In genomic region chr15:50247819-50248650, GRCh38 we compare ENCODE assay signal across 8 cellular contexts. TPM values are rescaled to one million over a fixed set of nuclear protein-coding genes. Genes with fewer than 3 reads are reported as not detected.
DNase-seq lines count a peak whose midpoint lies in the region; ATAC-seq and TF ChIP-seq lines count a peak whose summit lies in the region.

No MANE protein-coding gene starts in this region.

- no peak overlapping the region for H4K8ac ChIP-seq in mesendoderm (ENCODE audit: low read depth, low read length)

- no peak overlapping the region for H3K27ac ChIP-seq in mesendoderm (ENCODE audit: low read depth, low read length)
- H3K27ac ChIP-seq in ascending aorta: no peak overlapping the region
- H3K27ac ChIP-seq in SK-N-SH (ENCODE audit: low read depth in 2 of 2, low read length in 1 of 2): no peak overlapping the region

- H3K4me3 ChIP-seq in GM12865 (ENCODE audit: low read depth, low read length) (no peak overlapping the region), mesendoderm (ENCODE audit: low read length) (no peak overlapping the region), ascending aorta (no peak overlapping the region), SK-N-SH (ENCODE audit: low read depth in 2 of 2, low read length in 1 of 2) (no peak overlapping the region)

- H3K36me3 ChIP-seq in mesendoderm (ENCODE audit: control insufficient read depth, insufficient read depth, low read length) (no peaks in the 10 kb centered on the region), ascending aorta (no peaks in the 10 kb centered on the region), SK-N-SH (replicated peaks in 1 of 2; ENCODE audit: control insufficient read depth in 1 of 2, insufficient read depth in 2 of 2, low read length in 1 of 2) (no peaks in the 10 kb centered on the region)

- H3F3A ChIP-seq in SK-N-SH (replicated peaks; ENCODE audit: insufficient read depth): no peaks in the 10 kb centered on the region

- H2AFZ ChIP-seq in SK-N-SH (ENCODE audit: low read depth): no peak overlapping the region

- CTCF ChIA-PET in SK-N-SH (lab: Yijun Ruan, JAX): interaction anchor here (1.2 kb wide), 1 partner anchor 10 kb away, joined by 3 read pairs; no protein-coding TSS in a partner anchor

- no peak overlapping the region for H2BK5ac ChIP-seq in mesendoderm (ENCODE audit: low read length)

- H3K4ac ChIP-seq in mesendoderm (ENCODE audit: low read depth, low read length): no peak overlapping the region

- in situ Hi-C loops in KBM-7 (cut with MboI; ENCODE audit: low pct_unique_long_range_greater_than_20kb, low sequenced_read_pairs): no loop called here

- H3K9me2 ChIP-seq in SK-N-SH: no peaks in the 10 kb centered on the region

- no peak overlapping the region for H3K4me2 ChIP-seq in mesendoderm (ENCODE audit: low read length)
- no peak overlapping the region for H3K4me2 ChIP-seq in SK-N-SH

- no peak overlapping the region for H3K56ac ChIP-seq in mesendoderm (ENCODE audit: low read length)

- DNase-seq in GM12865 (ENCODE audit: low read depth): peak; percentile 73
- peak; percentile 77 for DNase-seq in KBM-7
- peak; percentile 25 for DNase-seq in activated T-cell treated with anti-CD3 and anti-CD28 coated beads for 48 hours (ENCODE audit: low read depth)
- peak; percentile 47 for DNase-seq in mesendoderm
- no peak for DNase-seq in ascending aorta (ENCODE audit: low spot score in 2 of 2)
- DNase-seq in NCI-H526 (lab: John Stamatoyannopoulos, UW): no peak
- no peak for DNase-seq in SK-N-SH

- no peaks in the 10 kb centered on the region for H3K9me3 ChIP-seq in ascending aorta
- no peaks in the 10 kb centered on the region for H3K9me3 ChIP-seq in SK-N-SH

- TF ChIP-seq CTCF in GM12865 (IDR thresholded peaks at IDR 0.05; ENCODE audit: insufficient read depth, low read depth, low read length, missing control alignments) (no peak), ascending aorta (IDR thresholded peaks at IDR 0.05) (no peak), SK-N-SH (IDR thresholded peaks at IDR 0.05) (no peak)

- no peak overlapping the region for H4K5ac ChIP-seq in mesendoderm (ENCODE audit: low read length)

- H3K9ac ChIP-seq in mesendoderm (ENCODE audit: low read length) (no peak overlapping the region), SK-N-SH (no peak overlapping the region)

- TF ChIP-seq RAD21 in SK-N-SH (IDR thresholded peaks at IDR 0.05; ENCODE audit: low read length): no peak

- H2BK120ac ChIP-seq in mesendoderm (ENCODE audit: low read depth, low read length): no peak overlapping the region

- H3K79me1 ChIP-seq in mesendoderm (ENCODE audit: low read length): no peaks in the 10 kb centered on the region

- no CpG with 5 or more reads among the region's 14 CpGs for WGBS in mesendoderm (ENCODE audit: extremely low coverage, insufficient coverage, low lambda C conversion rate)
- 85% methylated on average over 12 of the region's 14 CpGs for WGBS in SK-N-SH (ENCODE audit: low lambda C conversion rate)

- H2AK5ac ChIP-seq in mesendoderm (ENCODE audit: low read length): no peak overlapping the region

- H3K23ac ChIP-seq in mesendoderm (ENCODE audit: low read length): no peak overlapping the region

- no peaks in the 10 kb centered on the region for H4K20me1 ChIP-seq in SK-N-SH (ENCODE audit: insufficient read depth)

- TF ChIP-seq EP300 in SK-N-SH (IDR thresholded peaks at IDR 0.05; ENCODE audit: borderline replicate concordance in 1 of 2, low read depth in 1 of 2, low read length in 1 of 2): no peak

- POLR2A ChIA-PET in SK-N-SH (lab: Yijun Ruan, JAX): no interaction called here

- H2BK15ac ChIP-seq in mesendoderm (replicated peaks; ENCODE audit: low read depth): no peak overlapping the region

- H3K79me2 ChIP-seq in mesendoderm (ENCODE audit: control insufficient read depth, insufficient read depth, low read length) (no peaks in the 10 kb centered on the region), SK-N-SH (ENCODE audit: insufficient read depth) (no peaks in the 10 kb centered on the region)

- no peaks in the 10 kb centered on the region for H3K27me3 ChIP-seq in mesendoderm (ENCODE audit: insufficient read depth, low read length, poor library complexity)
- no peaks in the 10 kb centered on the region for H3K27me3 ChIP-seq in ascending aorta
- H3K27me3 ChIP-seq in SK-N-SH (ENCODE audit: insufficient read depth): no peaks in the 10 kb centered on the region

- H3K4me1 ChIP-seq in mesendoderm (ENCODE audit: control insufficient read depth, low read depth, low read length): no peaks in the 10 kb centered on the region
- H3K4me1 ChIP-seq in ascending aorta: no peaks in the 10 kb centered on the region
- H3K4me1 ChIP-seq in SK-N-SH (ENCODE audit: control insufficient read depth in 1 of 2, insufficient read depth in 2 of 2, low read depth in 1 of 2, low read length in 1 of 2): peaks cover 0 to 7% of the 10 kb centered on the region in 2 experiments; a peak in 1 of 4 replicates

- intact Hi-C loops in ascending aorta (cut with DNase I): no loop called here

- ATAC-seq in GM21528 (IDR thresholded peaks at IDR 0.05; ENCODE audit: low FRiP score, unreplicated experiment): peak; percentile 97

- no peak overlapping the region for H3K18ac ChIP-seq in mesendoderm (ENCODE audit: low read length)

TF ChIP-seq in SK-N-SH, 30 proteins besides CTCF, POLR2A, EP300 and RAD21:
- TF ChIP-seq TEAD4 (IDR thresholded peaks at IDR 0.05; ENCODE audit: borderline replicate concordance, insufficient read depth) (no peak), TAF1 (IDR thresholded peaks at IDR 0.05; ENCODE audit: borderline replicate concordance, low read depth, low read length) (no peak), MXI1 (IDR thresholded peaks at IDR 0.05; ENCODE audit: low read depth, low read length) (no peak), JUND (IDR thresholded peaks at IDR 0.05) (no peak), TCF12 (IDR thresholded peaks at IDR 0.05) (no peak), YY1 (IDR thresholded peaks at IDR 0.05; ENCODE audit: low read depth) (no peak), GABPA (IDR thresholded peaks at IDR 0.05; ENCODE audit: low read depth) (no peak), MEF2A (IDR thresholded peaks at IDR 0.05; ENCODE audit: borderline replicate concordance, low read depth) (no peak), EZH2phosphoT487 (IDR thresholded peaks at IDR 0.05; ENCODE audit: borderline replicate concordance, low read depth) (no peak), SMC3 (IDR thresholded peaks at IDR 0.05; ENCODE audit: low read depth, low read length) (no peak)

RNA-seq across cellular contexts. Expression of gene HDC, which starts 17.5 kb away (rescaled TPM):
- polyA plus RNA-seq in mesendoderm (2013, experiment 1 of 2): 0.04 TPM
- 0.10 TPM for polyA plus RNA-seq in mesendoderm (2013, experiment 2 of 2)
- total RNA-seq in ascending aorta: not detected
- polyA plus RNA-seq in SK-N-SH (2012; rRNA removed): not detected in 2 replicates
- not detected in 2 replicates for polyA plus RNA-seq in SK-N-SH (2012; cell fraction: cytosol; rRNA removed)
- polyA plus RNA-seq in SK-N-SH (2012; cell fraction: nucleus; rRNA removed): not detected in 2 replicates

Comparison
In these comparisons a context has a peak if more than half of its experiments do, and no peak if none do; other contexts are left out.
1. DNase-seq: peak in GM12865 (single experiment), KBM-7 (single experiment), activated T-cell treated with anti-CD3 and anti-CD28 coated beads for 48 hours (single experiment) and mesendoderm (single experiment); none in ascending aorta (0 of 2), NCI-H526 (0 of 2) and SK-N-SH (single experiment).